8 cellular contexts compared by ENCODE assay signal in the genomic region with DNA sequence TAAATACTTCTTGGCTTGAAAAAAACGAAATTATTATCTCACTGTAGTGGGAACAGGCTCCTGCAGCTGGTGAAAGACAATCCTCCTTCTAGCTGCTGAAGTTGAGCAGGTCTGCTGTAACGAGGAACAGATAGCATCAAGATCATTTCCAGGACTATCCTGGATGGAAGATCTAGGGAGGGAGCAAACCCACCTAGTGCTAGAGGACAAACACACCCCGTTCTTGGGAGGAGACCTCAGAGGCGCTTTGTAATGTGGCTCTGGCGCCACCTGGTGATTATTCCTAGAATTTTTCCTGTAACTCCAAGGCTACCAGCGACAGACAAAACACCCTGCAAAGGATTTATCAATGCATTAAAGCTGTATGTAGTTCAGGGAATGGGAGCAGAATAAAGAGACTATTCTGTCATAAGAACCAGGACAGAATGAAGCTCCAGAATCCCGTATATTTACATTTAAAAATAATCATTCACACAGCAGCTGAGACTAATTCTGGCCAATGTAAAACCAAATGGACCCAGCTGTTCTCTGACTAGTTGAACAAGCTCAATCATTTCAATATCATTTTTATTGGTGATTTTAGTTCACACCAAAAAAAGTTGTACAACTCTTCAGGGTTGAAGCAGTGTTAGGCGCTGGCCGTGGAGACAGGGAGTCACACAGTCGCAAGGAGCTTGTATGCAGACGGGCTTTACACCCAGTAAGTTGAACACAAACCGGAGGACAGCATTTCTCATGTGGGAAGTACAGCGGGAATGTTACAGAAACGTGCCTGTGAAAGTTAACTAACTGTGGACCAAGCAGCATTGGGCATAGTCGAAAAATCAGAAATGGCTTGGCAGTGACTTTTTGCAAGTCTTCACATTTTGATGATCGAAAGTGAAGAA.
A peak's percentile ranks its signal among the peaks of the same experiment; 100 is the strongest.
DNase-seq lines count a peak whose midpoint lies in the region; ATAC-seq and TF ChIP-seq lines count a peak whose summit lies in the region.

No MANE protein-coding gene starts in this region.

- no peak overlapping the region for H3K4me3 Mint-ChIP-seq in activated B cell treated with CpG ODN at 0.5 μM for 24 hours

- CTCF ChIA-PET in activated B cell treated with CpG ODN at 0.5 μM for 24 hours (lab: Charles Lee), result interaction anchor here (0.5 to 3.4 kb wide), 34 partner anchors 10 to 1874 kb away, joined by 3 to 62 read pairs (median 4); partner anchors contain the start of gene TRIB2

- DNase-seq in NCI-H2196 treated with DMSO at 0.1 percent for 48 hours (lab: John Stamatoyannopoulos, UW; ENCODE audit: unreplicated experiment) (peak; percentile 52), activated B cell treated with CpG ODN at 0.5 μM for 24 hours (peak; percentile 21), left kidney (ENCODE audit: low read depth, low spot score) (peak; percentile 91)
- peak; percentile 51 for DNase-seq in central memory CD4-positive, alpha-beta T cell
- peak; percentile 57 to 67 for DNase-seq in stimulated activated CD4-positive, alpha-beta T cell treated with anti-CD3 and anti-CD28 coated beads, Interleukin-2, amount 100 ng/mL, for 48 hours

- no peaks in the 10 kb centered on the region for H3K36me3 Mint-ChIP-seq in activated B cell treated with CpG ODN at 0.5 μM for 24 hours (ENCODE audit: low read depth)

- H3K27me3 Mint-ChIP-seq in activated B cell treated with CpG ODN at 0.5 μM for 24 hours, result peaks cover 17% of the 10 kb centered on the region

- peaks cover 3% of the 10 kb centered on the region for H3K4me1 Mint-ChIP-seq in activated B cell treated with CpG ODN at 0.5 μM for 24 hours

- peak; percentile 90 for TF ChIP-seq CTCF in 22Rv1 (IDR thresholded peaks at IDR 0.05)
- peak; percentile 30 for TF ChIP-seq CTCF in activated B cell treated with CpG ODN at 0.5 μM for 24 hours (IDR thresholded peaks at IDR 0.05)

- peak; percentile 93 for ATAC-seq in GM18502 (IDR thresholded peaks at IDR 0.05; ENCODE audit: poor library complexity, unreplicated experiment)
- peak; percentile 72 for ATAC-seq in HG03039 (IDR thresholded peaks at IDR 0.05; ENCODE audit: unreplicated experiment)
- peak; percentile 65 for ATAC-seq in activated B cell treated with CpG ODN at 0.5 μM for 24 hours (ENCODE audit: low read depth)

- POLR2A ChIA-PET in activated B cell treated with CpG ODN at 0.5 μM for 24 hours (lab: Charles Lee), result interaction anchor here (0.9 kb wide), 1 partner anchor 1178 kb away, joined by 5 read pairs; no protein-coding TSS in a partner anchor

- no peak overlapping the region for H3K27ac ChIP-seq in 22Rv1

- intact Hi-C loops in activated B cell treated with CpG ODN at 0.5 μM for 24 hours (cut with micrococcal nuclease), result loop anchor here (1.0 to 5.0 kb wide), 12 partner anchors 76 to 1529 kb away; partner anchors contain the start of gene TRIB2

- no peaks in the 10 kb centered on the region for H3K9me3 Mint-ChIP-seq in activated B cell treated with CpG ODN at 0.5 μM for 24 hours

- H3K27ac Mint-ChIP-seq in activated B cell treated with CpG ODN at 0.5 μM for 24 hours, result no peak overlapping the region

Comparison
In these comparisons a context has a peak if more than half of its experiments do, and no peak if none do; other contexts are left out.
1. DNase-seq: peak in every context shown above with its lines; median percentile 91 in left kidney; 62 in stimulated activated CD4-positive, alpha-beta T cell treated with anti-CD3 and anti-CD28 coated beads, Interleukin-2, amount 100 ng/mL, for 48 hours; 52 in NCI-H2196 treated with DMSO at 0.1 percent for 48 hours; 51 in central memory CD4-positive, alpha-beta T cell; 21 in activated B cell treated with CpG ODN at 0.5 μM for 24 hours.